Comparison of ENCODE assay signal across 15 cellular contexts in genomic region chr4:7398788-7399432, GRCh38. TPM values are rescaled to one million over a fixed set of nuclear protein-coding genes. Genes with fewer than 3 reads are reported as not detected.
A peak's percentile ranks its signal among the peaks of the same experiment; 100 is the strongest.
DNase-seq lines count a peak whose midpoint lies in the region; ATAC-seq lines count a peak whose summit lies in the region.
"Had no signal": no experiment of that assay in that cellular context is flagged by ENCODE, and none has a peak within 500 bp of the region (broad histone marks: within the 10 kb centered on the region; RNA-seq: fewer than 3 reads in every experiment).

No MANE protein-coding gene starts in this region.

- H3K36me3 ChIP-seq in BLaER1 treated with 17β-estradiol and CSF1 and Interleukin-3, amounts not matched to agents 10 nM and 100 nM: no peaks in the 10 kb centered on the region
- H3K36me3 ChIP-seq: SJCRH30 had no signal

- DNase-seq in NCI-H748 (lab: John Stamatoyannopoulos, UW; ENCODE audit: unreplicated experiment) (peak; percentile 27), NCI-H748 treated with DMSO at 0.1 percent for 48 hours (lab: John Stamatoyannopoulos, UW) (no peak), NCI-H1105 treated with DMSO at 0.1 percent for 48 hours (lab: John Stamatoyannopoulos, UW) (peak; percentile 74)
- DNase-seq in natural killer cell treated with Interleukin-12 subunit alpha and Interleukin-12 subunit beta and Interleukin-15 and Interleukin-18, amount 100 ng/mL, for 72 hours (ENCODE audit: low spot score): peak; percentile 40
- DNase-seq: CD4-positive, CD25-positive, alpha-beta regulatory T cell; NK-92 treated with Interleukin-12 subunit alpha and Interleukin-12 subunit beta, amount 100 ng/mL, for 24 hours; OCI-M1 had no signal

- H3K27ac ChIP-seq in BLaER1 treated with 17β-estradiol and CSF1 and Interleukin-3, amounts not matched to agents 10 nM and 100 nM: no peak overlapping the region
- H3K27ac ChIP-seq: SJCRH30 had no signal

- peaks cover 0 to 13% of the 10 kb centered on the region in 2 donors for H3K4me1 Mint-ChIP-seq in natural killer cell treated with Interleukin-12 subunit alpha and Interleukin-12 subunit beta and Interleukin-15 and Interleukin-18, amount 100 ng/mL, for 72 hours (ENCODE audit: low read depth in 2 of 2)
- H3K4me1 Mint-ChIP-seq: CD4-positive, CD25-positive, alpha-beta regulatory T cell had no signal

- H3K27me3 Mint-ChIP-seq in natural killer cell treated with Interleukin-12 subunit alpha and Interleukin-12 subunit beta and Interleukin-15 and Interleukin-18, amount 100 ng/mL, for 72 hours: peaks cover 13 to 52% of the 10 kb centered on the region in 2 donors

- peaks cover 0 to 8% (median 0%) of the 10 kb centered on the region in 11 experiments; a peak in 2 of 22 replicates for H3K27me3 ChIP-seq in BLaER1 treated with 17β-estradiol and CSF1 and Interleukin-3, amounts not matched to agents 10 nM and 100 nM
- H3K27me3 ChIP-seq: SJCRH30 had no signal

- H3K4me1 ChIP-seq in BLaER1 treated with 17β-estradiol and CSF1 and Interleukin-3, amounts not matched to agents 10 nM and 100 nM: peaks cover 28 to 62% (median 60%) of the 10 kb centered on the region in 10 experiments

- H3K36me3 Mint-ChIP-seq in natural killer cell treated with Interleukin-12 subunit alpha and Interleukin-12 subunit beta and Interleukin-15 and Interleukin-18, amount 100 ng/mL, for 72 hours: no peaks in the 10 kb centered on the region
- H3K36me3 Mint-ChIP-seq: CD4-positive, CD25-positive, alpha-beta regulatory T cell had no signal

- H3K9ac ChIP-seq in BLaER1 treated with 17β-estradiol and CSF1 and Interleukin-3, amounts not matched to agents 10 nM and 100 nM: peak overlapping the region in 1 of 11 experiments; percentile 33; a peak in 1 of 22 replicates

- H3K4me2 ChIP-seq in BLaER1 treated with 17β-estradiol and CSF1 and Interleukin-3, amounts not matched to agents 10 nM and 100 nM: peak overlapping the region; percentile 0 to 89 (median 67); a peak in 20 of 22 replicates

- ATAC-seq in natural killer cell treated with Interleukin-12 subunit alpha and Interleukin-12 subunit beta and Interleukin-15 and Interleukin-18, amount 100 ng/mL, for 72 hours: no peak
- ATAC-seq in HG02870 (IDR thresholded peaks at IDR 0.05; ENCODE audit: unreplicated experiment) (no peak), HG02623 (IDR thresholded peaks at IDR 0.05; ENCODE audit: unreplicated experiment) (no peak), GM21360 (IDR thresholded peaks at IDR 0.05; ENCODE audit: unreplicated experiment) (no peak)

- no peaks in the 10 kb centered on the region; a peak in 1 of 22 replicates for H4K20me1 ChIP-seq in BLaER1 treated with 17β-estradiol and CSF1 and Interleukin-3, amounts not matched to agents 10 nM and 100 nM

- H3K4me3 Mint-ChIP-seq in natural killer cell treated with Interleukin-12 subunit alpha and Interleukin-12 subunit beta and Interleukin-15 and Interleukin-18, amount 100 ng/mL, for 72 hours: no peak overlapping the region
- H3K4me3 Mint-ChIP-seq: CD4-positive, CD25-positive, alpha-beta regulatory T cell had no signal

- H3K4me3 ChIP-seq in BLaER1 treated with 17β-estradiol and CSF1 and Interleukin-3, amounts not matched to agents 10 nM and 100 nM: no peak overlapping the region
- H3K4me3 ChIP-seq: SJCRH30 had no signal

- no peaks in the 10 kb centered on the region; a peak in 1 of 22 replicates for H3K9me3 ChIP-seq in BLaER1 treated with 17β-estradiol and CSF1 and Interleukin-3, amounts not matched to agents 10 nM and 100 nM (replicated peaks in 1 of 11)
- H3K9me3 ChIP-seq: SJCRH30 had no signal

- peaks cover 6% of the 10 kb centered on the region for H3K9me3 Mint-ChIP-seq in natural killer cell treated with Interleukin-12 subunit alpha and Interleukin-12 subunit beta and Interleukin-15 and Interleukin-18, amount 100 ng/mL, for 72 hours

- H3K27ac Mint-ChIP-seq in natural killer cell treated with Interleukin-12 subunit alpha and Interleukin-12 subunit beta and Interleukin-15 and Interleukin-18, amount 100 ng/mL, for 72 hours: no peak overlapping the region
- H3K27ac Mint-ChIP-seq: CD4-positive, CD25-positive, alpha-beta regulatory T cell had no signal

RNA-seq across cellular contexts. Expression of gene PSAPL1, which starts 35.8 kb away (rescaled TPM):
- total RNA-seq in natural killer cell treated with Interleukin-12 subunit alpha and Interleukin-12 subunit beta and Interleukin-15 and Interleukin-18, amount 100 ng/mL, for 72 hours: not detected
- total RNA-seq: A673; CD4-positive, CD25-positive, alpha-beta regulatory T cell; LHCN-M2; NCI-H460; SJCRH30 had no signal
